Comparison of ENCODE assay signal across 12 cellular contexts in genomic region chr4:99091174-99091573, GRCh38. TPM values are rescaled to one million over a fixed set of nuclear protein-coding genes. Genes with fewer than 3 reads are reported as not detected.
A peak's percentile ranks its signal among the peaks of the same experiment; 100 is the strongest.
DNase-seq lines count a peak whose midpoint lies in the region; ATAC-seq and TF ChIP-seq lines count a peak whose summit lies in the region.
"Had no signal": no experiment of that assay in that cellular context is flagged by ENCODE, and none has a peak within 500 bp of the region (broad histone marks: within the 10 kb centered on the region; RNA-seq: fewer than 3 reads in every experiment).

No MANE protein-coding gene starts in this region.

- H3K4me1 ChIP-seq in CD8-positive, alpha-beta memory T cell (ENCODE audit: insufficient read depth, low read length): peaks cover 15% of the 10 kb centered on the region
- H3K4me1 ChIP-seq in RWPE2 (ENCODE audit: insufficient read depth, poor library complexity, severe bottlenecking): peaks cover 25% of the 10 kb centered on the region
- H3K4me1 ChIP-seq in prostate gland (replicated peaks): no peaks in the 10 kb centered on the region
- peaks cover 8 to 9% of the 10 kb centered on the region in 2 donors for H3K4me1 ChIP-seq in naive thymus-derived CD4-positive, alpha-beta T cell (ENCODE audit: control insufficient read depth in 2 of 2, insufficient read depth in 2 of 2, low read length in 2 of 2)

- H3K36me3 Mint-ChIP-seq in CD8-positive, alpha-beta memory T cell: peaks cover 0 to 15% (median 3%) of the 10 kb centered on the region in 3 donors
- H3K36me3 Mint-ChIP-seq in naive thymus-derived CD4-positive, alpha-beta T cell: peaks cover 0 to 21% (median 14%) of the 10 kb centered on the region in 5 donors
- H3K36me3 Mint-ChIP-seq in activated CD8-positive, alpha-beta T cell treated with anti-CD3 and anti-CD28 coated beads for 36 hours (ENCODE audit: low read depth): peaks cover 4% of the 10 kb centered on the region

- intact Hi-C loops in prostate gland (cut with DNase I): no loop called here
- intact Hi-C loops in naive thymus-derived CD4-positive, alpha-beta T cell (cut with micrococcal nuclease): no loop called here
- intact Hi-C loops in activated CD8-positive, alpha-beta T cell treated with anti-CD3 and anti-CD28 coated beads for 36 hours (cut with micrococcal nuclease): no loop called here

- TF ChIP-seq POLR2A in prostate gland (IDR thresholded peaks at IDR 0.05): no peak

- no peaks in the 10 kb centered on the region for H3K27me3 Mint-ChIP-seq in CD8-positive, alpha-beta memory T cell
- peaks cover 0 to 11% (median 0%) of the 10 kb centered on the region in 5 donors for H3K27me3 Mint-ChIP-seq in naive thymus-derived CD4-positive, alpha-beta T cell
- H3K27me3 Mint-ChIP-seq in activated CD8-positive, alpha-beta T cell treated with anti-CD3 and anti-CD28 coated beads for 36 hours: no peaks in the 10 kb centered on the region

- peak overlapping the region in 2 of 8 donors; percentile 19 to 57 for H3K27ac Mint-ChIP-seq in CD8-positive, alpha-beta memory T cell
- H3K27ac Mint-ChIP-seq in naive thymus-derived CD4-positive, alpha-beta T cell: no peak overlapping the region
- no peak overlapping the region for H3K27ac Mint-ChIP-seq in activated CD8-positive, alpha-beta T cell treated with anti-CD3 and anti-CD28 coated beads for 36 hours

- 17% methylated on average over 3 of the region's 3 CpGs for WGBS in prostate gland

- ATAC-seq in RWPE2 (ENCODE audit: low read depth) (no peak), HG03378 (IDR thresholded peaks at IDR 0.05; ENCODE audit: unreplicated experiment) (no peak)
- no peak for ATAC-seq in naive thymus-derived CD4-positive, alpha-beta T cell
- ATAC-seq in activated CD8-positive, alpha-beta T cell treated with anti-CD3 and anti-CD28 coated beads for 36 hours: no peak
- ATAC-seq: activated T-cell treated with anti-CD3 and anti-CD28 coated beads, Interleukin-2, amount 50 U/mL, for 4 hours had no signal

- H3K36me3 ChIP-seq in CD8-positive, alpha-beta memory T cell (ENCODE audit: insufficient read depth, low read length): no peaks in the 10 kb centered on the region
- peaks cover 4% of the 10 kb centered on the region for H3K36me3 ChIP-seq in RWPE2 (ENCODE audit: low read depth)
- H3K36me3 ChIP-seq in prostate gland: no peaks in the 10 kb centered on the region
- no peaks in the 10 kb centered on the region for H3K36me3 ChIP-seq in naive thymus-derived CD4-positive, alpha-beta T cell (ENCODE audit: control insufficient read depth in 2 of 3, insufficient read depth in 3 of 3, low read length in 3 of 3)

- no peaks in the 10 kb centered on the region for H3K9me3 ChIP-seq in CD8-positive, alpha-beta memory T cell (ENCODE audit: low read length)
- H3K9me3 ChIP-seq in RWPE2 (ENCODE audit: severe bottlenecking) (peaks cover 3% of the 10 kb centered on the region), prostate gland (no peaks in the 10 kb centered on the region)
- H3K9me3 ChIP-seq in naive thymus-derived CD4-positive, alpha-beta T cell (ENCODE audit: control insufficient read depth in 2 of 3, low read length in 3 of 3): no peaks in the 10 kb centered on the region

- CTCF ChIA-PET in CD8-positive, alpha-beta memory T cell (lab: Charles Lee): no interaction called here
- CTCF ChIA-PET in naive thymus-derived CD4-positive, alpha-beta T cell (lab: Charles Lee): no interaction called here
- CTCF ChIA-PET in activated CD8-positive, alpha-beta T cell treated with anti-CD3 and anti-CD28 coated beads for 36 hours (lab: Charles Lee): interaction anchor here (0.6 kb wide), 1 partner anchor 831 kb away, joined by 3 read pairs; no protein-coding TSS in a partner anchor

- H3K4me1 Mint-ChIP-seq in CD8-positive, alpha-beta memory T cell: peaks cover 36 to 49% (median 47%) of the 10 kb centered on the region in 3 donors
- H3K4me1 Mint-ChIP-seq in naive thymus-derived CD4-positive, alpha-beta T cell: peaks cover 26 to 54% (median 41%) of the 10 kb centered on the region in 7 donors
- H3K4me1 Mint-ChIP-seq in activated CD8-positive, alpha-beta T cell treated with anti-CD3 and anti-CD28 coated beads for 36 hours (ENCODE audit: low read depth): peaks cover 26% of the 10 kb centered on the region

- POLR2A ChIA-PET in CD8-positive, alpha-beta memory T cell (lab: Charles Lee): no interaction called here
- POLR2A ChIA-PET in naive thymus-derived CD4-positive, alpha-beta T cell (lab: Charles Lee): interaction anchor here (0.7 to 0.8 kb wide), 2 partner anchors 32 to 68 kb away, joined by 3 read pairs; no protein-coding TSS in a partner anchor
- POLR2A ChIA-PET in activated CD8-positive, alpha-beta T cell treated with anti-CD3 and anti-CD28 coated beads for 36 hours (lab: Charles Lee): no interaction called here

- H3K4me3 ChIP-seq in CD8-positive, alpha-beta memory T cell (ENCODE audit: low read length): no peak overlapping the region
- H3K4me3 ChIP-seq in RWPE2 (ENCODE audit: severe bottlenecking) (no peak overlapping the region), fibroblast of villous mesenchyme (ENCODE audit: low read depth, low read length) (peak overlapping the region; percentile 76), prostate gland (no peak overlapping the region)
- no peak overlapping the region for H3K4me3 ChIP-seq in naive thymus-derived CD4-positive, alpha-beta T cell (ENCODE audit: low read length)

- TF ChIP-seq CTCF in RWPE2 (IDR thresholded peaks at IDR 0.05; ENCODE audit: poor library complexity, severe bottlenecking) (no peak), fibroblast of villous mesenchyme (IDR thresholded peaks at IDR 0.05; ENCODE audit: insufficient read depth, low read depth, low read length) (no peak), prostate gland (IDR thresholded peaks at IDR 0.05) (no peak)
- TF ChIP-seq CTCF in activated CD8-positive, alpha-beta T cell treated with anti-CD3 and anti-CD28 coated beads for 36 hours (IDR thresholded peaks at IDR 0.05): no peak

- DNase-seq in CD8-positive, alpha-beta memory T cell: no peak
- DNase-seq in RWPE2 (ENCODE audit: low spot score): no peak
- DNase-seq in fibroblast of villous mesenchyme (ENCODE audit: low read depth): no peak
- DNase-seq in prostate gland (ENCODE audit: low spot score): no peak
- DNase-seq in naive thymus-derived CD4-positive, alpha-beta T cell: no peak
- no peak for DNase-seq in activated CD4-positive, alpha-beta T cell treated with anti-CD3 and anti-CD28 coated beads for 4 hours
- no peak for DNase-seq in activated CD8-positive, alpha-beta T cell treated with anti-CD3 and anti-CD28 coated beads for 36 hours
- DNase-seq: activated T-cell treated with anti-CD3 and anti-CD28 coated beads, Interleukin-2, amount 50 U/mL, for 4 hours; NCI-H510A treated with DMSO at 0.1 percent for 48 hours had no signal

- H3K27me3 ChIP-seq in CD8-positive, alpha-beta memory T cell (ENCODE audit: insufficient read depth, low read length, poor library complexity, severe bottlenecking): no peaks in the 10 kb centered on the region
- no peaks in the 10 kb centered on the region for H3K27me3 ChIP-seq in RWPE2 (ENCODE audit: insufficient read depth, poor library complexity, severe bottlenecking)
- H3K27me3 ChIP-seq in prostate gland (replicated peaks; ENCODE audit: insufficient read depth): no peaks in the 10 kb centered on the region
- no peaks in the 10 kb centered on the region for H3K27me3 ChIP-seq in naive thymus-derived CD4-positive, alpha-beta T cell (ENCODE audit: control insufficient read depth in 2 of 2, insufficient read depth in 2 of 2, low read length in 2 of 2)

- peak overlapping the region; percentile 55 for H3K27ac ChIP-seq in CD8-positive, alpha-beta memory T cell (ENCODE audit: low read depth, low read length)
- peak overlapping the region; percentile 78 for H3K27ac ChIP-seq in RWPE2 (ENCODE audit: poor library complexity, severe bottlenecking)
- peak overlapping the region; percentile 34 to 96 for H3K27ac ChIP-seq in prostate gland
- H3K27ac ChIP-seq in naive thymus-derived CD4-positive, alpha-beta T cell (ENCODE audit: low read depth, low read length): no peak overlapping the region
- H3K27ac ChIP-seq: VCaP had no signal

- peaks cover 0 to 2% (median 0%) of the 10 kb centered on the region in 5 donors for H3K9me3 Mint-ChIP-seq in CD8-positive, alpha-beta memory T cell
- H3K9me3 Mint-ChIP-seq in naive thymus-derived CD4-positive, alpha-beta T cell: peaks cover 0 to 27% (median 0%) of the 10 kb centered on the region in 11 donors
- no peaks in the 10 kb centered on the region for H3K9me3 Mint-ChIP-seq in activated CD8-positive, alpha-beta T cell treated with anti-CD3 and anti-CD28 coated beads for 36 hours
- H3K9me3 Mint-ChIP-seq: activated T-cell treated with anti-CD3 and anti-CD28 coated beads, Interleukin-2, amount 50 U/mL, for 4 hours had no signal

- peak overlapping the region in 2 of 7 donors; percentile 29 to 51 for H3K4me3 Mint-ChIP-seq in CD8-positive, alpha-beta memory T cell
- H3K4me3 Mint-ChIP-seq in naive thymus-derived CD4-positive, alpha-beta T cell: peak overlapping the region in 1 of 10 donors; percentile 81
- no peak overlapping the region for H3K4me3 Mint-ChIP-seq in activated CD8-positive, alpha-beta T cell treated with anti-CD3 and anti-CD28 coated beads for 36 hours
- H3K4me3 Mint-ChIP-seq: activated T-cell treated with anti-CD3 and anti-CD28 coated beads, Interleukin-2, amount 50 U/mL, for 4 hours had no signal

RNA-seq across cellular contexts. Expression of gene ADH5, which starts 2.6 kb away (rescaled TPM):
- 100 to 1,000 TPM; 113 to 116 TPM for total RNA-seq in CD8-positive, alpha-beta memory T cell
- polyA plus RNA-seq in CD8-positive, alpha-beta memory T cell: 127 TPM
- total RNA-seq in fibroblast of villous mesenchyme: 247 and 252 TPM in 2 replicates
- total RNA-seq in prostate gland: 100 to 1,000 TPM; 127 to 149 TPM
- 100 to 1,000 TPM in 1 of 5 experiments, 10 to 100 TPM in 4; 42.7 to 102 (median 74.0) TPM for total RNA-seq in naive thymus-derived CD4-positive, alpha-beta T cell
- 100 to 1,000 TPM; 143 to 174 TPM for polyA plus RNA-seq in naive thymus-derived CD4-positive, alpha-beta T cell
- 100 to 1,000 TPM; 114 to 118 TPM for total RNA-seq in activated CD8-positive, alpha-beta T cell treated with anti-CD3 and anti-CD28 coated beads for 36 hours

RNA-seq across cellular contexts. Expression of gene ADH4, which starts 52.9 kb away (rescaled TPM):
- total RNA-seq in CD8-positive, alpha-beta memory T cell: not detected
- not detected for polyA plus RNA-seq in CD8-positive, alpha-beta memory T cell
- total RNA-seq in fibroblast of villous mesenchyme: not detected in 2 replicates
- total RNA-seq in prostate gland: not detected
- not detected for total RNA-seq in naive thymus-derived CD4-positive, alpha-beta T cell
- not detected for polyA plus RNA-seq in naive thymus-derived CD4-positive, alpha-beta T cell
- not detected for total RNA-seq in activated CD8-positive, alpha-beta T cell treated with anti-CD3 and anti-CD28 coated beads for 36 hours
- polyA plus RNA-seq: neural cell had no signal
